ENCODE assay signal across 1 cellular context in genomic region chr12:98698603-98699463, GRCh38.
TF ChIP-seq lines count a peak whose summit lies in the region.

No MANE protein-coding gene starts in this region.

TF ChIP-seq in neural cell, 6 proteins besides CTCF, POLR2A, EP300 and RAD21 (continued from another document):
- TF ChIP-seq REST (IDR thresholded peaks at IDR 0.05; ENCODE audit: borderline replicate concordance) = no peak
- no peak for TF ChIP-seq POLR2AphosphoS5 (IDR thresholded peaks at IDR 0.05)
